ENCODE assay signal across 18 cellular contexts in genomic region chr12:128609861-128610260, GRCh38.
"Had no signal": no experiment of that assay in that cellular context is flagged by ENCODE, and none has a peak within 500 bp of the region (broad histone marks: within the 10 kb centered on the region; RNA-seq: fewer than 3 reads in every experiment).

No MANE protein-coding gene starts in this region.

- H3K9me3 ChIP-seq: ovary had no signal

- H3K4me1 Mint-ChIP-seq: activated CD4-positive, alpha-beta T cell treated with anti-CD3 and anti-CD28 coated beads, Interleukin-2, amount 10 ng/mL, durations not matched to agents 24 days and 14 days; stimulated activated effector memory CD8-positive, alpha-beta T cell treated with anti-CD3 and anti-CD28 coated beads, Interleukin-12 subunit alpha, Interleukin-12 subunit beta, amount 100 ng/mL, for 72 hours had no signal

- DNase-seq: activated CD4-positive, alpha-beta T cell treated with anti-CD3 and anti-CD28 coated beads, Interleukin-2, amount 10 ng/mL, durations not matched to agents 24 days and 14 days; activated CD4-positive, CD25-positive, alpha-beta regulatory T cell; activated CD8-positive, alpha-beta memory T cell treated with anti-CD3 and anti-CD28 coated beads, Interleukin-2, amount 50 U/mL, for 4 hours; activated CD8-positive, alpha-beta T cell treated with anti-CD3 and anti-CD28 coated beads, Interleukin-2, amount 10 ng/mL, durations not matched to agents 7 days and 5 days; activated gamma-delta T cell treated with Interleukin-2 at 50 U/mL for 16 hours; activated T-cell treated with anti-CD3 and anti-CD28 coated beads, Interleukin-2, amount 50 U/mL, for 48 hours; amniotic stem cell; esophagus squamous epithelium; left ventricle myocardium superior; mesenchymal stem cell; ovary had no signal

- H3K4me3 Mint-ChIP-seq: activated CD4-positive, alpha-beta T cell treated with anti-CD3 and anti-CD28 coated beads, Interleukin-2, amount 10 ng/mL, durations not matched to agents 24 days and 14 days; activated CD8-positive, alpha-beta T cell treated with anti-CD3 and anti-CD28 coated beads, Interleukin-2, amount 10 ng/mL, durations not matched to agents 7 days and 5 days; activated naive CD8-positive, alpha-beta T cell; brain; central memory CD8-positive, alpha-beta T cell; stimulated activated effector memory CD8-positive, alpha-beta T cell treated with anti-CD3 and anti-CD28 coated beads, Interleukin-12 subunit alpha, Interleukin-12 subunit beta, amount 100 ng/mL, for 72 hours; T-helper 2 cell treated with Interferon-gamma antibody and Interleukin-4, amounts not matched to agents 5 μg/mL and 100 μg/mL, for 36 hours had no signal

- H3K36me3 Mint-ChIP-seq: activated naive CD8-positive, alpha-beta T cell; brain; stimulated activated effector memory CD8-positive, alpha-beta T cell treated with anti-CD3 and anti-CD28 coated beads, Interleukin-12 subunit alpha, Interleukin-12 subunit beta, amount 100 ng/mL, for 72 hours had no signal

- ATAC-seq: activated CD8-positive, alpha-beta T cell treated with anti-CD3 and anti-CD28 coated beads, Interleukin-2, amount 10 ng/mL, durations not matched to agents 7 days and 5 days; left ventricle myocardium superior; stimulated activated effector memory CD8-positive, alpha-beta T cell treated with anti-CD3 and anti-CD28 coated beads, Interleukin-12 subunit alpha, Interleukin-12 subunit beta, amount 100 ng/mL, for 72 hours had no signal

- H3K79me2 ChIP-seq: hepatocyte had no signal

- H3K4me2 ChIP-seq: hepatocyte had no signal

- H3K27me3 Mint-ChIP-seq: activated CD4-positive, alpha-beta T cell treated with anti-CD3 and anti-CD28 coated beads, Interleukin-2, amount 10 ng/mL, durations not matched to agents 24 days and 14 days; activated naive CD8-positive, alpha-beta T cell had no signal

- H3K4me3 ChIP-seq: coronary artery, esophagus squamous epithelium, hepatocyte, ovary had no signal

- H2AFZ ChIP-seq: hepatocyte had no signal

- H3K27me3 ChIP-seq: esophagus squamous epithelium, hepatocyte, ovary had no signal

- H3K27ac ChIP-seq: coronary artery, esophagus squamous epithelium, hepatocyte, ovary had no signal

- H3K27ac Mint-ChIP-seq: activated CD4-positive, alpha-beta T cell treated with anti-CD3 and anti-CD28 coated beads, Interleukin-2, amount 10 ng/mL, durations not matched to agents 24 days and 14 days; activated CD8-positive, alpha-beta T cell treated with anti-CD3 and anti-CD28 coated beads, Interleukin-2, amount 10 ng/mL, durations not matched to agents 7 days and 5 days; activated naive CD8-positive, alpha-beta T cell; stimulated activated effector memory CD8-positive, alpha-beta T cell treated with anti-CD3 and anti-CD28 coated beads, Interleukin-12 subunit alpha, Interleukin-12 subunit beta, amount 100 ng/mL, for 72 hours; T-helper 2 cell treated with Interferon-gamma antibody and Interleukin-4, amounts not matched to agents 5 μg/mL and 100 μg/mL, for 36 hours had no signal

- H3K36me3 ChIP-seq: esophagus squamous epithelium, ovary had no signal

- H3K9me3 Mint-ChIP-seq: activated CD4-positive, alpha-beta T cell treated with anti-CD3 and anti-CD28 coated beads, Interleukin-2, amount 10 ng/mL, durations not matched to agents 24 days and 14 days; central memory CD8-positive, alpha-beta T cell; stimulated activated effector memory CD8-positive, alpha-beta T cell treated with anti-CD3 and anti-CD28 coated beads, Interleukin-12 subunit alpha, Interleukin-12 subunit beta, amount 100 ng/mL, for 72 hours; T-helper 2 cell treated with Interferon-gamma antibody and Interleukin-4, amounts not matched to agents 5 μg/mL and 100 μg/mL, for 36 hours had no signal
